ENCODE assay signal across 8 cellular contexts in genomic region chr16:31874354-31875111, GRCh38. TPM values are rescaled to one million over a fixed set of nuclear protein-coding genes. Genes with fewer than 3 reads are reported as not detected.
DNase-seq lines count a peak whose midpoint lies in the region; ATAC-seq lines count a peak whose summit lies in the region.

No MANE protein-coding gene starts in this region.

- no peaks in the 10 kb centered on the region for H3K27me3 Mint-ChIP-seq in IgD-negative memory B cell
- H3K27me3 Mint-ChIP-seq in T-helper 17 cell = no peaks in the 10 kb centered on the region

- H3K27ac Mint-ChIP-seq in IgD-negative memory B cell (peak overlapping the region; percentile 11 to 98 (median 98)), T-helper 17 cell (peak overlapping the region; percentile 99)

- H3K27me3 ChIP-seq in endocrine pancreas (ENCODE audit: control insufficient read depth, insufficient read depth, low read length) = no peaks in the 10 kb centered on the region

- H3K9me3 ChIP-seq in T-helper 17 cell (ENCODE audit: control insufficient read depth, low read length, poor library complexity, severe bottlenecking) (peaks cover 6% of the 10 kb centered on the region), endocrine pancreas (ENCODE audit: control insufficient read depth, low read length) (no peaks in the 10 kb centered on the region)

- H3K4me3 ChIP-seq in endocrine pancreas (ENCODE audit: control insufficient read depth, insufficient read depth, low read length) = peak overlapping the region; percentile 96

- peaks cover 11% of the 10 kb centered on the region for H3K4me1 ChIP-seq in endocrine pancreas (ENCODE audit: control insufficient read depth, insufficient read depth, low read length)

- no peaks in the 10 kb centered on the region for H3K36me3 ChIP-seq in endocrine pancreas (ENCODE audit: control insufficient read depth, insufficient read depth, low read length)

- H3K9me3 Mint-ChIP-seq in IgD-negative memory B cell = no peaks in the 10 kb centered on the region

- peaks cover 43 to 71% (median 57%) of the 10 kb centered on the region in 3 donors for H3K4me1 Mint-ChIP-seq in IgD-negative memory B cell
- H3K4me1 Mint-ChIP-seq in T-helper 17 cell = peaks cover 47% of the 10 kb centered on the region

- peak overlapping the region; percentile 92 to 98 (median 95) for H3K4me3 Mint-ChIP-seq in IgD-negative memory B cell
- H3K4me3 Mint-ChIP-seq in T-helper 17 cell = peak overlapping the region; percentile 95

- peak; percentile 20 for ATAC-seq in GM21360 (IDR thresholded peaks at IDR 0.05; ENCODE audit: unreplicated experiment)
- ATAC-seq in T-helper 17 cell = peak; percentile 19

- peak overlapping the region; percentile 95 for H3K9ac ChIP-seq in endocrine pancreas (ENCODE audit: control insufficient read depth, insufficient read depth, low read length)

- DNase-seq in DMS53 (lab: John Stamatoyannopoulos, UW) (peak; percentile 42), DMS53 treated with DMSO at 0.1 percent for 48 hours (lab: John Stamatoyannopoulos, UW; ENCODE audit: unreplicated experiment) (no peak), T-helper 17 cell (no peak), myocyte (ENCODE audit: low read depth) (peak; percentile 41), anterior cingulate cortex (lab: John Stamatoyannopoulos, UW) (no peak)

- H3K36me3 Mint-ChIP-seq in IgD-negative memory B cell (no peaks in the 10 kb centered on the region), T-helper 17 cell (ENCODE audit: low read depth) (peaks cover 7% of the 10 kb centered on the region)

RNA-seq across cellular contexts. Expression of gene ZNF267, which starts 0.9 kb away (rescaled TPM):
- 18.1 TPM for polyA plus RNA-seq in IgD-negative memory B cell
- total RNA-seq in T-helper 17 cell (10 to 100 TPM; 78.9 to 80.5 TPM), myocyte (17.1 and 26.3 TPM in 2 replicates)
- polyA plus RNA-seq in myocyte (2012) = 3.3 TPM

Comparison
In these comparisons a context has a peak if more than half of its experiments do, and no peak if none do; other contexts are left out.
1. DNase-seq: peak in DMS53 (single experiment) and myocyte (single experiment); none in DMS53 treated with DMSO at 0.1 percent for 48 hours (single experiment), T-helper 17 cell (0 of 3) and anterior cingulate cortex (0 of 58).